Comparison of ENCODE assay signal across 20 cellular contexts in the genomic region with DNA sequence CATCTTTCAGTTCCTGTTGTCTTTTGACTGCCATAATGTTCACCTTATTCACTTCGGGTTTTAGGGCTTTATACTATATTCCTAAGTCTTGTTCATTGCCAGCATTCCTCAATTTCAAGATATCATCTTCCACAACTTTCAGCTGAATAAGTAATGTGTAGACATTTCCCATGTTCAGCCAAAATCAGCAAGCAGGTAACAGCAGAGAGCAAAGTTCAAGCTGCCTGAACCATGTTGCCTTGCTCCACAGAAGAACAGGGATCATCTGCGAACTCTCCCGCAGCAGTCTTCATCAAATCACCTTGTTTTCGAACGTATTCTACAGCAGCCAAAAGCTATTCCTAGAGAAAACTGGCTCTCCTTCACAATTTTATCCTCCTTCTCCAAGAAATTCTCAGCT.
A peak's percentile ranks its signal among the peaks of the same experiment; 100 is the strongest.
DNase-seq lines count a peak whose midpoint lies in the region; ATAC-seq, FAIRE-seq and TF ChIP-seq lines count a peak whose summit lies in the region.
"Had no signal": no experiment of that assay in that cellular context is flagged by ENCODE, and none has a peak within 500 bp of the region (broad histone marks: within the 10 kb centered on the region; RNA-seq: fewer than 3 reads in every experiment).

No MANE protein-coding gene starts in this region.

- H3K9ac ChIP-seq in liver (ENCODE audit: low read depth in 1 of 2, low read length in 2 of 2) (no peak overlapping the region), HepG2 (ENCODE audit: insufficient read depth, low read depth, low read length) (no peak overlapping the region)
- H3K9ac ChIP-seq: BLaER1 treated with 17β-estradiol and CSF1 and Interleukin-3, amounts not matched to agents 10 nM and 100 nM had no signal

- H3K36me3 ChIP-seq in liver (ENCODE audit: control insufficient read depth in 4 of 4, insufficient read depth in 3 of 4, low read depth in 1 of 4, low read length in 3 of 4) (no peaks in the 10 kb centered on the region), HepG2 (replicated peaks in 1 of 2; ENCODE audit: control insufficient read depth in 1 of 2, insufficient read depth in 2 of 2, low read length in 2 of 2) (no peaks in the 10 kb centered on the region)
- H3K36me3 ChIP-seq: BLaER1 treated with 17β-estradiol and CSF1 and Interleukin-3, amounts not matched to agents 10 nM and 100 nM had no signal

- H3K27ac ChIP-seq in liver (ENCODE audit: low read depth in 1 of 2, low read length in 2 of 2) (no peak overlapping the region), HepG2 (ENCODE audit: extremely low read length, insufficient read depth, low read length) (no peak overlapping the region)
- H3K27ac ChIP-seq: 22Rv1; A549; BLaER1 treated with 17β-estradiol and CSF1 and Interleukin-3, amounts not matched to agents 10 nM and 100 nM; C4-2B had no signal

- POLR2A ChIA-PET in HepG2 (lab: Yijun Ruan, JAX): no interaction called here

- no peaks in the 10 kb centered on the region for H3K27me3 ChIP-seq in liver (ENCODE audit: control insufficient read depth in 4 of 4, insufficient read depth in 4 of 4, low read length in 3 of 4)
- peaks cover 0 to 3% of the 10 kb centered on the region in 2 experiments; a peak in 1 of 5 replicates for H3K27me3 ChIP-seq in HepG2 (ENCODE audit: control insufficient read depth in 1 of 2, insufficient read depth in 2 of 2, low read length in 2 of 2)
- H3K27me3 ChIP-seq: BLaER1 treated with 17β-estradiol and CSF1 and Interleukin-3, amounts not matched to agents 10 nM and 100 nM had no signal

- TF ChIP-seq EP300 in HepG2 (IDR thresholded peaks at IDR 0.05; ENCODE audit: low read depth in 2 of 2, low read length in 2 of 2) (no peak), HepG2 (CRISPR knock-in tag; IDR thresholded peaks at IDR 0.05; ENCODE audit: borderline replicate concordance) (no peak)

- TF ChIP-seq RAD21 in liver (IDR thresholded peaks at IDR 0.05) (peak; percentile 22 to 48), HepG2 (CRISPR knock-in tag; IDR thresholded peaks at IDR 0.05) (no peak)

- H3K4me3 ChIP-seq in liver (ENCODE audit: low read depth in 1 of 3, low read length in 3 of 3): no peak overlapping the region
- H3K4me3 ChIP-seq in HepG2 (replicated peaks in 1 of 3; ENCODE audit: insufficient read depth in 1 of 3, low read depth in 2 of 3, low read length in 3 of 3): no peak overlapping the region
- H3K4me3 ChIP-seq: A549; BLaER1 treated with 17β-estradiol and CSF1 and Interleukin-3, amounts not matched to agents 10 nM and 100 nM had no signal

- TF ChIP-seq POLR2A in HepG2 (IDR thresholded peaks at IDR 0.05; ENCODE audit: insufficient read depth in 1 of 2, low read depth in 2 of 2, low read length in 2 of 2): no peak

- H3K4me1 ChIP-seq in liver (ENCODE audit: control insufficient read depth in 4 of 4, insufficient read depth in 4 of 4, low read length in 3 of 4) (peaks cover 0 to 10% (median 4%) of the 10 kb centered on the region in 4 donors), HepG2 (ENCODE audit: insufficient read depth, low read length) (no peaks in the 10 kb centered on the region)
- H3K4me1 ChIP-seq: A549; BLaER1 treated with 17β-estradiol and CSF1 and Interleukin-3, amounts not matched to agents 10 nM and 100 nM; Caco-2 had no signal

- 60% methylated on average over 5 of the region's 5 CpGs for WGBS in liver
- WGBS in HepG2 (ENCODE audit: low lambda C conversion rate): 8% methylated on average over 5 of the region's 5 CpGs

- no peak overlapping the region for H2AFZ ChIP-seq in HepG2 (ENCODE audit: low read length)

- TF ChIP-seq CTCF in liver (IDR thresholded peaks at IDR 0.05; ENCODE audit: low read depth, low read length, missing input control) (no peak), HepG2 (CRISPR knock-in tag; IDR thresholded peaks at IDR 0.05) (no peak)

- no peaks in the 10 kb centered on the region for H3K79me2 ChIP-seq in HepG2 (ENCODE audit: insufficient read depth, low read length)

- H3K9me3 ChIP-seq in liver (ENCODE audit: control insufficient read depth in 4 of 4, low read length in 3 of 4) (no peaks in the 10 kb centered on the region), HepG2 (ENCODE audit: low read length) (no peaks in the 10 kb centered on the region)
- H3K9me3 ChIP-seq: A549, Caco-2 had no signal

- ATAC-seq in HepG2: no peak
- peak; percentile 98 for ATAC-seq in left lobe of liver
- ATAC-seq in GM21381 (IDR thresholded peaks at IDR 0.05; ENCODE audit: unreplicated experiment): no peak
- ATAC-seq: A549; CD8-positive, alpha-beta T cell had no signal

- no peak overlapping the region for H3K4me2 ChIP-seq in HepG2 (ENCODE audit: low read depth, low read length)
- H3K4me2 ChIP-seq: A549; BLaER1 treated with 17β-estradiol and CSF1 and Interleukin-3, amounts not matched to agents 10 nM and 100 nM had no signal

- no peaks in the 10 kb centered on the region for H4K20me1 ChIP-seq in HepG2 (ENCODE audit: insufficient read depth, low read length)
- H4K20me1 ChIP-seq: BLaER1 treated with 17β-estradiol and CSF1 and Interleukin-3, amounts not matched to agents 10 nM and 100 nM had no signal

- intact Hi-C loops in HepG2 (cut with micrococcal nuclease; ENCODE audit: unreplicated experiment): no loop called here

- CTCF ChIA-PET in HepG2 (lab: Yijun Ruan, JAX; ENCODE audit: low intra/inter-chr PET ratio, low total read pairs): no interaction called here

- no peak for FAIRE-seq in HepG2 (lab: Jason Lieb, UNC)
- FAIRE-seq: A549, D721Med, G401.6, GM12891, GM19239 had no signal

- in situ Hi-C loops in HepG2 (cut with HindIII; ENCODE audit: extremely low pct_ligation_motif_present, low pct_unique_long_range_greater_than_20kb): no loop called here

- no peak for DNase-seq in HepG2 (ENCODE audit: low spot score)
- no peak for DNase-seq in left lobe of liver (ENCODE audit: low spot score)
- no peak for DNase-seq in SIG-M5 (lab: John Stamatoyannopoulos, UW)
- DNase-seq: AML-193; Caco-2; Calu3; CD4-positive, alpha-beta T cell; CD8-positive, alpha-beta T cell; DMS79 treated with DMSO at 0.1 percent for 48 hours; GF-D8 had no signal

- no TSS peak for BruUV-seq in HepG2 (replicated peaks; lab: Mats Ljungman, UMichigan)

TF ChIP-seq in liver, 16 proteins besides CTCF, POLR2A, EP300 and RAD21 (continues in another document):
- no peak for TF ChIP-seq TAF1 (conservative IDR thresholded peaks at IDR 0.05)
- TF ChIP-seq, protein P1, sequence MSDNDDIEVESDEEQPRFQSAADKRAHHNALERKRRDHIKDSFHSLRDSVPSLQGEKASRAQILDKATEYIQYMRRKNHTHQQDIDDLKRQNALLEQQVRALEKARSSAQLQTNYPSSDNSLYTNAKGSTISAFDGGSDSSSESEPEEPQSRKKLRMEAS (IDR thresholded peaks at IDR 0.05): no peak
- peak; percentile 63 for TF ChIP-seq HNF4G (IDR thresholded peaks at IDR 0.05)
- peak; percentile 28 for TF ChIP-seq YY1 (IDR thresholded peaks at IDR 0.05)
- TF ChIP-seq NR2F2 (IDR thresholded peaks at IDR 0.05): no peak
- no peak for TF ChIP-seq JUND (IDR thresholded peaks at IDR 0.05)
- no peak for TF ChIP-seq ATF3 (IDR thresholded peaks at IDR 0.05)
- TF ChIP-seq SP1 (IDR thresholded peaks at IDR 0.05): peak; percentile 55
- no peak for TF ChIP-seq EGR1 (IDR thresholded peaks at IDR 0.05; ENCODE audit: low read depth in 2 of 2)
- TF ChIP-seq RXRA (IDR thresholded peaks at IDR 0.05): peak; percentile 44 to 51
- peak; percentile 85 to 86 for TF ChIP-seq HNF4A (conservative IDR thresholded peaks at IDR 0.05)

TF ChIP-seq in HepG2, 621 proteins besides CTCF, POLR2A, EP300 and RAD21 (continues in another document):
- TF ChIP-seq ZNF17 (CRISPR knock-in tag; IDR thresholded peaks at IDR 0.05) (no peak), SRSF1 (optimal IDR thresholded peaks at IDR 0.05; ENCODE audit: low read depth, low read length) (no peak), WIZ (CRISPR knock-in tag; IDR thresholded peaks at IDR 0.05) (no peak), DZIP1 (CRISPR knock-in tag; IDR thresholded peaks at IDR 0.05) (no peak), MYPOP (CRISPR knock-in tag; IDR thresholded peaks at IDR 0.05) (no peak), ZNF138 (CRISPR knock-in tag; IDR thresholded peaks at IDR 0.05; ENCODE audit: low read depth) (no peak)
- TF ChIP-seq, protein P2, sequence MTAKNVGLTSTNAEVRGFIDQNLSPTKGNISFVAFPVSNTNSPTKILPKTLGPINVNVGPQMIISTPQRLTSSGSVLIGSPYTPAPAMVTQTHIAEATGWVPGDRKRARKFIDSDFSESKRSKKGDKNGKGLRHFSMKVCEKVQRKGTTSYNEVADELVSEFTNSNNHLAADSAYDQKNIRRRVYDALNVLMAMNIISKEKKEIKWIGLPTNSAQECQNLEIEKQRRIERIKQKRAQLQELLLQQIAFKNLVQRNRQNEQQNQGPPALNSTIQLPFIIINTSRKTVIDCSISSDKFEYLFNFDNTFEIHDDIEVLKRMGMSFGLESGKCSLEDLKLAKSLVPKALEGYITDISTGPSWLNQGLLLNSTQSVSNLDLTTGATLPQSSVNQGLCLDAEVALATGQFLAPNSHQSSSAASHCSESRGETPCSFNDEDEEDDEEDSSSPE (CRISPR knock-in tag; IDR thresholded peaks at IDR 0.05): no peak
